In genomic region chr20:51004305-51004727, GRCh38 we compare ENCODE assay signal across 14 cellular contexts. TPM values are rescaled to one million over a fixed set of nuclear protein-coding genes. Genes with fewer than 3 reads are reported as not detected.
DNase-seq lines count a peak whose midpoint lies in the region; ATAC-seq and TF ChIP-seq lines count a peak whose summit lies in the region.
"Had no signal": no experiment of that assay in that cellular context is flagged by ENCODE, and none has a peak within 500 bp of the region (broad histone marks: within the 10 kb centered on the region; RNA-seq: fewer than 3 reads in every experiment).

No MANE protein-coding gene starts in this region.

- intact Hi-C loops in testis (cut with DNase I; ENCODE audit: low total_unique reads) = no loop called here

- H3K27ac Mint-ChIP-seq in GM23338 = no peak overlapping the region
- no peak overlapping the region for H3K27ac Mint-ChIP-seq in mesothelial cell of epicardium
- no peak overlapping the region for H3K27ac Mint-ChIP-seq in activated naive CD8-positive, alpha-beta T cell treated with anti-CD3 and anti-CD28 coated beads for 36 hours
- H3K27ac Mint-ChIP-seq: CD8-positive, alpha-beta T cell had no signal

- H3K36me3 ChIP-seq in GM23338 (ENCODE audit: insufficient read depth) = no peaks in the 10 kb centered on the region
- H3K36me3 ChIP-seq in RWPE2 (ENCODE audit: low read depth) = peaks cover 26% of the 10 kb centered on the region
- no peaks in the 10 kb centered on the region for H3K36me3 ChIP-seq in testis (ENCODE audit: low read depth, missing control alignments)

- H3K4me1 Mint-ChIP-seq in GM23338 (peaks cover 4% of the 10 kb centered on the region; the same call in 2 of the 3 replicates), mesothelial cell of epicardium (no peaks in the 10 kb centered on the region)
- H3K4me1 Mint-ChIP-seq in activated naive CD8-positive, alpha-beta T cell treated with anti-CD3 and anti-CD28 coated beads for 36 hours = no peaks in the 10 kb centered on the region
- H3K4me1 Mint-ChIP-seq: CD14-positive monocyte had no signal

- no peak overlapping the region for H3K4me2 ChIP-seq in GM23338

- WGBS in testis, 2 donors = 75 to 86% methylated on average over 7 to 44 of the region's 44 CpGs

- H3K4me1 ChIP-seq in GM23338 (ENCODE audit: insufficient read depth) (no peaks in the 10 kb centered on the region), RWPE2 (ENCODE audit: insufficient read depth, poor library complexity, severe bottlenecking) (no peaks in the 10 kb centered on the region), testis (peaks cover 16% of the 10 kb centered on the region)

- H3K27me3 ChIP-seq in GM23338 (ENCODE audit: insufficient read depth) = no peaks in the 10 kb centered on the region
- H3K27me3 ChIP-seq in RWPE2 (ENCODE audit: insufficient read depth, poor library complexity, severe bottlenecking) = no peaks in the 10 kb centered on the region
- H3K27me3 ChIP-seq in testis = no peaks in the 10 kb centered on the region

- H3F3A ChIP-seq in GM23338 (replicated peaks; ENCODE audit: low read depth) = no peaks in the 10 kb centered on the region

- peak; percentile 48 for DNase-seq in GM23338 (ENCODE audit: low spot score)
- peak; percentile 86 for DNase-seq in RWPE2 (ENCODE audit: low spot score)
- DNase-seq in testis = no peak
- no peak for DNase-seq in activated CD4-positive, alpha-beta T cell treated with anti-CD3 and anti-CD28 coated beads, Interleukin-2, amount 50 U/mL, for 4 hours
- DNase-seq in mesothelial cell of epicardium (ENCODE audit: low spot score in 2 of 2, unreplicated experiment in 2 of 2) = no peak
- no peak for DNase-seq in activated naive CD8-positive, alpha-beta T cell treated with anti-CD3 and anti-CD28 coated beads for 36 hours
- DNase-seq: CD8-positive, alpha-beta T cell; COR-L47; GF-D8 had no signal

- no peaks in the 10 kb centered on the region for H4K20me1 ChIP-seq in GM23338 (replicated peaks; ENCODE audit: insufficient read depth)

- H3K27ac ChIP-seq in GM23338 (ENCODE audit: low read depth) (no peak overlapping the region), RWPE2 (ENCODE audit: poor library complexity, severe bottlenecking) (no peak overlapping the region), testis (no peak overlapping the region)
- H3K27ac ChIP-seq: 22Rv1 had no signal

- no peaks in the 10 kb centered on the region for H3K9me3 Mint-ChIP-seq in GM23338
- no peaks in the 10 kb centered on the region for H3K9me3 Mint-ChIP-seq in mesothelial cell of epicardium
- H3K9me3 Mint-ChIP-seq in activated naive CD8-positive, alpha-beta T cell treated with anti-CD3 and anti-CD28 coated beads for 36 hours = no peaks in the 10 kb centered on the region
- H3K9me3 Mint-ChIP-seq: CD8-positive, alpha-beta T cell had no signal

- no peak overlapping the region for H3K4me3 Mint-ChIP-seq in GM23338
- H3K4me3 Mint-ChIP-seq in mesothelial cell of epicardium = no peak overlapping the region
- no peak overlapping the region for H3K4me3 Mint-ChIP-seq in activated naive CD8-positive, alpha-beta T cell treated with anti-CD3 and anti-CD28 coated beads for 36 hours
- H3K4me3 Mint-ChIP-seq: CD14-positive monocyte; CD8-positive, alpha-beta T cell had no signal

- no peaks in the 10 kb centered on the region for H3K79me2 ChIP-seq in GM23338 (replicated peaks; ENCODE audit: insufficient read depth)

- no peaks in the 10 kb centered on the region for H3K9me2 ChIP-seq in GM23338 (ENCODE audit: insufficient read depth)

- H3K9me3 ChIP-seq in RWPE2 (ENCODE audit: severe bottlenecking) = no peaks in the 10 kb centered on the region
- H3K9me3 ChIP-seq in testis = no peaks in the 10 kb centered on the region

- H3K27me3 Mint-ChIP-seq in GM23338 (ENCODE audit: insufficient read depth, low read depth, poor library complexity) (peaks cover 6% of the 10 kb centered on the region), mesothelial cell of epicardium (ENCODE audit: low read depth) (no peaks in the 10 kb centered on the region)
- H3K27me3 Mint-ChIP-seq in activated naive CD8-positive, alpha-beta T cell treated with anti-CD3 and anti-CD28 coated beads for 36 hours = peaks cover 22% of the 10 kb centered on the region

- ATAC-seq in GM23338 = peak; percentile 68
- ATAC-seq in RWPE2 (ENCODE audit: low read depth) = no peak
- peak; percentile 7 for ATAC-seq in esophagus mucosa
- ATAC-seq: CD8-positive, alpha-beta T cell; HCT116 had no signal

- H2AFZ ChIP-seq in GM23338 = no peak overlapping the region

- no peak overlapping the region for H3K4me3 ChIP-seq in GM23338
- no peak overlapping the region for H3K4me3 ChIP-seq in RWPE2 (ENCODE audit: severe bottlenecking)
- peak overlapping the region; percentile 2 to 7 for H3K4me3 ChIP-seq in testis

- no peak for TF ChIP-seq POLR2A in testis (IDR thresholded peaks at IDR 0.05)

- H3K36me3 Mint-ChIP-seq in GM23338 (ENCODE audit: low read depth) = peaks cover 17% of the 10 kb centered on the region; the same call in 2 of the 3 replicates
- H3K36me3 Mint-ChIP-seq in mesothelial cell of epicardium = peaks cover 29% of the 10 kb centered on the region
- no peaks in the 10 kb centered on the region for H3K36me3 Mint-ChIP-seq in activated naive CD8-positive, alpha-beta T cell treated with anti-CD3 and anti-CD28 coated beads for 36 hours
- H3K36me3 Mint-ChIP-seq: CD14-positive monocyte; CD8-positive, alpha-beta T cell had no signal

- TF ChIP-seq CTCF in GM23338 (conservative IDR thresholded peaks at IDR 0.05; ENCODE audit: low read depth in 2 of 2) (no peak), RWPE2 (IDR thresholded peaks at IDR 0.05; ENCODE audit: poor library complexity, severe bottlenecking) (no peak), testis (IDR thresholded peaks at IDR 0.05) (no peak), mesothelial cell of epicardium (IDR thresholded peaks at IDR 0.05; ENCODE audit: unreplicated experiment) (no peak)

RNA-seq across cellular contexts. Expression of gene KCNG1, which starts 18.6 kb away (rescaled TPM):
- total RNA-seq in GM23338 (2014; rRNA removed; shearing (Covaris generic)) = 26.3 and 31.0 TPM in 2 replicates
- polyA plus RNA-seq in GM23338 (2016; fragmentation: Nextera tagmentation; extraction: Ambion mirVana) (6.6 and 8.1 TPM in 2 replicates), testis (ENCODE audit: insufficient read depth, low read depth, low replicate concordance) (20.9 TPM)
- total RNA-seq in esophagus mucosa (9.9 TPM), testis (10 to 100 TPM; 35.8 to 78.2 TPM), mesothelial cell of epicardium (40.8 to 44.3 TPM (median 44.2 TPM) in 3 replicates)
- total RNA-seq in activated naive CD8-positive, alpha-beta T cell treated with anti-CD3 and anti-CD28 coated beads for 36 hours = 1 to 10 TPM; 1.0 to 1.2 TPM
- total RNA-seq: CD8-positive, alpha-beta T cell; HT-29 had no signal
- polyA plus RNA-seq: CD14-positive monocyte had no signal

RNA-seq across cellular contexts. Expression of gene MOCS3, which starts 45.7 kb away (rescaled TPM):
- 9.1 and 9.4 TPM in 2 replicates for total RNA-seq in GM23338 (2014; rRNA removed; shearing (Covaris generic))
- polyA plus RNA-seq in GM23338 (2016; fragmentation: Nextera tagmentation; extraction: Ambion mirVana) = 2.2 and 3.1 TPM in 2 replicates
- 4.1 TPM for total RNA-seq in esophagus mucosa
- 1 to 10 TPM; 7.4 to 9.3 TPM for total RNA-seq in testis
- 6.5 TPM for polyA plus RNA-seq in testis (ENCODE audit: insufficient read depth, low read depth, low replicate concordance)
- total RNA-seq in mesothelial cell of epicardium = 5.4 to 5.7 TPM (median 5.7 TPM) in 3 replicates
- total RNA-seq in activated naive CD8-positive, alpha-beta T cell treated with anti-CD3 and anti-CD28 coated beads for 36 hours = 1 to 10 TPM; 7.8 TPM

RNA-seq across cellular contexts. Expression of gene DPM1, which starts 46.0 kb away (rescaled TPM):
- 71.7 and 80.2 TPM in 2 replicates for total RNA-seq in GM23338 (2014; rRNA removed; shearing (Covaris generic))
- polyA plus RNA-seq in GM23338 (2016; fragmentation: Nextera tagmentation; extraction: Ambion mirVana) = 117 and 130 TPM in 2 replicates
- total RNA-seq in esophagus mucosa = 33.9 TPM
- 10 to 100 TPM; 44.5 to 54.3 TPM for total RNA-seq in testis
- 71.0 TPM for polyA plus RNA-seq in testis (ENCODE audit: insufficient read depth, low read depth, low replicate concordance)
- 34.5 to 36.5 TPM (median 36.0 TPM) in 3 replicates for total RNA-seq in mesothelial cell of epicardium
- total RNA-seq in activated naive CD8-positive, alpha-beta T cell treated with anti-CD3 and anti-CD28 coated beads for 36 hours = 10 to 100 TPM; 84.6 to 88.1 TPM

Comparison
In these comparisons a context has a peak if more than half of its experiments do, and no peak if none do; other contexts are left out.
1. DNase-seq: peak in GM23338 (single experiment) and RWPE2 (single experiment); none in testis (single experiment), activated CD4-positive, alpha-beta T cell treated with anti-CD3 and anti-CD28 coated beads, Interleukin-2, amount 50 U/mL, for 4 hours (0 of 2), mesothelial cell of epicardium (0 of 2) and activated naive CD8-positive, alpha-beta T cell treated with anti-CD3 and anti-CD28 coated beads for 36 hours (single experiment).
2. H3K4me3 ChIP-seq: peak in testis (2 of 2); none in GM23338 (single experiment) and RWPE2 (single experiment).